ENCODE assay signal across 12 cellular contexts in genomic region chr20:61356171-61356570, GRCh38.
DNase-seq lines count a peak whose midpoint lies in the region; ATAC-seq and TF ChIP-seq lines count a peak whose summit lies in the region.
"Had no signal": no experiment of that assay in that cellular context is flagged by ENCODE, and none has a peak within 500 bp of the region (broad histone marks: within the 10 kb centered on the region; RNA-seq: fewer than 3 reads in every experiment).

No MANE protein-coding gene starts in this region.

- DNase-seq in cardiac septum (ENCODE audit: low spot score) = peak; percentile 20
- DNase-seq in left cardiac atrium = no peak
- peak; percentile 31 for DNase-seq in posterior vena cava (ENCODE audit: low spot score)
- no peak for DNase-seq in putamen (ENCODE audit: low spot score)
- no peak for DNase-seq in iPS-NIHi7 (ENCODE audit: extremely low spot score)
- no peak for DNase-seq in natural killer cell treated with Interleukin-12 subunit alpha and Interleukin-12 subunit beta and Interleukin-15 and Interleukin-18, amount 100 ng/mL, for 72 hours (ENCODE audit: low spot score)
- DNase-seq: Caco-2; CD8-positive, alpha-beta memory T cell; GOT3; H9 had no signal

- no peaks in the 10 kb centered on the region for H3K27me3 Mint-ChIP-seq in brain
- peaks cover 0 to 3% of the 10 kb centered on the region in 2 donors for H3K27me3 Mint-ChIP-seq in natural killer cell treated with Interleukin-12 subunit alpha and Interleukin-12 subunit beta and Interleukin-15 and Interleukin-18, amount 100 ng/mL, for 72 hours

- peaks cover 90% of the 10 kb centered on the region for H3K4me1 Mint-ChIP-seq in brain
- no peaks in the 10 kb centered on the region for H3K4me1 Mint-ChIP-seq in natural killer cell treated with Interleukin-12 subunit alpha and Interleukin-12 subunit beta and Interleukin-15 and Interleukin-18, amount 100 ng/mL, for 72 hours (ENCODE audit: low read depth in 2 of 2)
- H3K4me1 Mint-ChIP-seq: CD8-positive, alpha-beta memory T cell had no signal

- TF ChIP-seq CTCF in brain (conservative IDR thresholded peaks at IDR 0.05) = no peak

- peaks cover 0 to 6% (median 0%) of the 10 kb centered on the region in 5 experiments for H3K9me3 Mint-ChIP-seq in brain
- no peaks in the 10 kb centered on the region for H3K9me3 Mint-ChIP-seq in natural killer cell treated with Interleukin-12 subunit alpha and Interleukin-12 subunit beta and Interleukin-15 and Interleukin-18, amount 100 ng/mL, for 72 hours
- H3K9me3 Mint-ChIP-seq: H9 had no signal

- ATAC-seq in left cardiac atrium (no peak), GM19023 (IDR thresholded peaks at IDR 0.05; ENCODE audit: unreplicated experiment) (no peak)
- no peak for ATAC-seq in natural killer cell treated with Interleukin-12 subunit alpha and Interleukin-12 subunit beta and Interleukin-15 and Interleukin-18, amount 100 ng/mL, for 72 hours

- intact Hi-C loops in cardiac septum (cut with DNase I) (no loop called here), left cardiac atrium (cut with DNase I) (no loop called here), posterior vena cava (cut with DNase I) (no loop called here)

- H3K4me3 Mint-ChIP-seq in brain = peak overlapping the region in 2 of 5 experiments; percentile 28 to 44
- H3K4me3 Mint-ChIP-seq in natural killer cell treated with Interleukin-12 subunit alpha and Interleukin-12 subunit beta and Interleukin-15 and Interleukin-18, amount 100 ng/mL, for 72 hours = no peak overlapping the region
- H3K4me3 Mint-ChIP-seq: CD8-positive, alpha-beta memory T cell; H9 had no signal

- peak overlapping the region; percentile 59 to 87 (median 72) for H3K27ac Mint-ChIP-seq in brain
- H3K27ac Mint-ChIP-seq in natural killer cell treated with Interleukin-12 subunit alpha and Interleukin-12 subunit beta and Interleukin-15 and Interleukin-18, amount 100 ng/mL, for 72 hours = no peak overlapping the region
- H3K27ac Mint-ChIP-seq: CD8-positive, alpha-beta memory T cell; H9 had no signal

- H3K36me3 Mint-ChIP-seq in brain = no peaks in the 10 kb centered on the region
- no peaks in the 10 kb centered on the region for H3K36me3 Mint-ChIP-seq in natural killer cell treated with Interleukin-12 subunit alpha and Interleukin-12 subunit beta and Interleukin-15 and Interleukin-18, amount 100 ng/mL, for 72 hours
- H3K36me3 Mint-ChIP-seq: CD8-positive, alpha-beta memory T cell had no signal

Comparison
In these comparisons a context has a peak if more than half of its experiments do, and no peak if none do; other contexts are left out.
1. DNase-seq: peak in cardiac septum (single experiment) and posterior vena cava (single experiment); none in left cardiac atrium (single experiment), putamen (single experiment), iPS-NIHi7 (single experiment) and natural killer cell treated with Interleukin-12 subunit alpha and Interleukin-12 subunit beta and Interleukin-15 and Interleukin-18, amount 100 ng/mL, for 72 hours (single experiment).
2. H3K27ac Mint-ChIP-seq: peak in brain (5 of 5); none in natural killer cell treated with Interleukin-12 subunit alpha and Interleukin-12 subunit beta and Interleukin-15 and Interleukin-18, amount 100 ng/mL, for 72 hours (0 of 2).